Comparison of ENCODE assay signal across 31 cellular contexts in genomic region chr4:141283563-141283962, GRCh38.
"Had no signal": no experiment of that assay in that cellular context is flagged by ENCODE, and none has a peak within 500 bp of the region (broad histone marks: within the 10 kb centered on the region; RNA-seq: fewer than 3 reads in every experiment).

No MANE protein-coding gene starts in this region.

- FAIRE-seq: endometrium, endothelial cell of umbilical vein, frontal cortex had no signal

- DNase-seq: activated B cell treated with CpG ODN at 0.5 μM for 24 hours; activated CD4-positive, alpha-beta T cell treated with anti-CD3 and anti-CD28 coated beads for 48 hours; activated CD4-positive, alpha-beta T cell treated with anti-CD3 and anti-CD28 coated beads, Interleukin-2, amount 50 U/mL, for 1 hour; activated CD4-positive, alpha-beta T cell treated with anti-CD3 and anti-CD28 coated beads, Interleukin-2, amount 50 U/mL, for 48 hours; activated CD8-positive, alpha-beta memory T cell treated with anti-CD3 and anti-CD28 coated beads for 24 hours; activated CD8-positive, alpha-beta T cell treated with anti-CD3 and anti-CD28 coated beads for 36 hours; activated effector memory CD4-positive, alpha-beta T cell treated with Interleukin-2 at 50 U/mL for 16 hours; activated gamma-delta T cell treated with Interleukin-2 at 50 U/mL for 16 hours; activated naive CD4-positive, alpha-beta T cell treated with anti-CD3 and anti-CD28 coated beads, Interleukin-2, amount 50 U/mL, for 16 hours; activated naive CD4-positive, alpha-beta T cell treated with Interleukin-2 at 50 U/mL for 16 hours; activated T-cell treated with anti-CD3 and anti-CD28 coated beads, Interleukin-2, amount 50 U/mL, for 4 hours; amygdala; aorta; central memory CD4-positive, alpha-beta T cell; cerebellar nuclear complex; colonic mucosa; effector CD8-positive, alpha-beta T cell; esophagus squamous epithelium; foreskin fibroblast; head of caudate nucleus; T-helper 17 cell; T1000; WERI-Rb-1 had no signal

- H3K4me1 ChIP-seq: breast epithelium, colonic mucosa, esophagus squamous epithelium had no signal

- ATAC-seq: activated CD4-positive, CD25-positive, alpha-beta regulatory T cell treated with anti-CD3 and anti-CD28 coated beads, Interleukin-2, amount 50 U/mL, for 24 hours; activated CD8-positive, alpha-beta T cell treated with anti-CD3 and anti-CD28 coated beads for 36 hours; activated T-cell treated with anti-CD3 and anti-CD28 coated beads, Interleukin-2, amount 50 U/mL, for 4 hours; activated T-helper 17 cell treated with anti-CD3 and anti-CD28 coated beads, Interleukin-2, amount 50 U/mL, for 72 hours; T-helper 17 cell had no signal

- H3K36me3 ChIP-seq: breast epithelium, cardiac muscle cell, colonic mucosa, esophagus squamous epithelium, WERI-Rb-1 had no signal

- H3K4me3 ChIP-seq: breast epithelium, cardiac muscle cell, colonic mucosa, esophagus squamous epithelium had no signal

- H3K9me3 ChIP-seq: breast epithelium, colonic mucosa, esophagus squamous epithelium had no signal

- H3K27me3 ChIP-seq: breast epithelium, cardiac muscle cell, colonic mucosa, esophagus squamous epithelium had no signal

- H3K27ac ChIP-seq: breast epithelium, cardiac muscle cell, colonic mucosa, epithelial cell of prostate, esophagus squamous epithelium, WERI-Rb-1 had no signal
